ENCODE assay signal across 8 cellular contexts in genomic region chr3:38297053-38297452, GRCh38. TPM values are rescaled to one million over a fixed set of nuclear protein-coding genes. Genes with fewer than 3 reads are reported as not detected.
"Had no signal": no experiment of that assay in that cellular context is flagged by ENCODE, and none has a peak within 500 bp of the region (broad histone marks: within the 10 kb centered on the region; RNA-seq: fewer than 3 reads in every experiment).

No MANE protein-coding gene starts in this region.

RNA-seq across cellular contexts. Expression of gene SLC22A14, which starts 15.0 kb away (rescaled TPM):
- total RNA-seq: OCI-LY7, PC-9, Right ventricle myocardium inferior, Right ventricle myocardium superior, SJCRH30, SJSA1, SK-MEL-5 had no signal

RNA-seq across cellular contexts. Expression of gene SLC22A13, which starts 31.4 kb away (rescaled TPM):
- total RNA-seq: Right ventricle myocardium inferior, Right ventricle myocardium superior, RPMI7951, SJSA1 had no signal
